Comparison of ENCODE assay signal across 1 cellular context in the genomic region with DNA sequence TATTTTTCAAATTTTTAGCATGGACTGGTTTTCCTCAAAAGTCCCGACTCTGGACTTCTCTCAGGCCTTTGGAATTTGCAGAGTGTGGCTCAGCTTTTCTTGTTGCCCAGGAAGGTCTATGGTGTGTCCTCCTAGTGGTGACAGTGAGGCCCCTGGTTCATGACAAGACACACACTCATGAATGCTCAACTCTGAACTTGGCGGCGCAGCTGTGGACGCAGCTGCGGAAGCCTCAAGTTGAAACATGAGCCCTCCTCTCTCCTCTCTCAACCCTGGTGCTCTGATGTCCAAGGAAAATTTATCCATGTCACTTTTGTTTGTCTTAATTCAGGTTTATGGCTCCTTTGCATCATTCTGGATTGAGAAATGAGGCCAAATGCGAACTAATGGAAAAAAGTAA.
TF ChIP-seq lines count a peak whose summit lies in the region.

No MANE protein-coding gene starts in this region.

TF ChIP-seq in IMR-90, 13 proteins besides CTCF, POLR2A, EP300 and RAD21 (continued from another document):
- TF ChIP-seq, protein P1, sequence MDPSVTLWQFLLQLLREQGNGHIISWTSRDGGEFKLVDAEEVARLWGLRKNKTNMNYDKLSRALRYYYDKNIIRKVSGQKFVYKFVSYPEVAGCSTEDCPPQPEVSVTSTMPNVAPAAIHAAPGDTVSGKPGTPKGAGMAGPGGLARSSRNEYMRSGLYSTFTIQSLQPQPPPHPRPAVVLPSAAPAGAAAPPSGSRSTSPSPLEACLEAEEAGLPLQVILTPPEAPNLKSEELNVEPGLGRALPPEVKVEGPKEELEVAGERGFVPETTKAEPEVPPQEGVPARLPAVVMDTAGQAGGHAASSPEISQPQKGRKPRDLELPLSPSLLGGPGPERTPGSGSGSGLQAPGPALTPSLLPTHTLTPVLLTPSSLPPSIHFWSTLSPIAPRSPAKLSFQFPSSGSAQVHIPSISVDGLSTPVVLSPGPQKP (IDR thresholded peaks at IDR 0.05; ENCODE audit: borderline replicate concordance, low read depth, low read length): no peak
- no peak for TF ChIP-seq MAFK (IDR thresholded peaks at IDR 0.05; ENCODE audit: low read depth, low read length)
